Comparison of ENCODE assay signal across 8 cellular contexts in genomic region chr9:112174223-112174964, GRCh38. TPM values are rescaled to one million over a fixed set of nuclear protein-coding genes. Genes with fewer than 3 reads are reported as not detected.
DNase-seq lines count a peak whose midpoint lies in the region; ATAC-seq, FAIRE-seq and TF ChIP-seq lines count a peak whose summit lies in the region.

No MANE protein-coding gene starts in this region.

- peak overlapping the region; percentile 79 for H3K4me3 ChIP-seq in iPS-18c (ENCODE audit: insufficient read depth, low read depth, low read length)

- H3K9me3 ChIP-seq in KOPT-K1 (ENCODE audit: insufficient read depth, low read length, poor library complexity, severe bottlenecking) (no peaks in the 10 kb centered on the region), T-helper 17 cell (ENCODE audit: control insufficient read depth, low read length, poor library complexity, severe bottlenecking) (no peaks in the 10 kb centered on the region), iPS-18c (ENCODE audit: control insufficient read depth, insufficient read depth, low read length) (no peaks in the 10 kb centered on the region)

- peak overlapping the region; percentile 93 for H3K27ac Mint-ChIP-seq in T-helper 17 cell

- H3K4me1 Mint-ChIP-seq in T-helper 17 cell = peaks cover 51% of the 10 kb centered on the region

- H3K27ac ChIP-seq in KOPT-K1 (ENCODE audit: low read depth, low read length, poor library complexity, severe bottlenecking) = peak overlapping the region; percentile 59

- H3K36me3 Mint-ChIP-seq in T-helper 17 cell (ENCODE audit: low read depth) = no peaks in the 10 kb centered on the region

- H3K27me3 Mint-ChIP-seq in T-helper 17 cell = no peaks in the 10 kb centered on the region

- TF ChIP-seq CTCF in GM10266 (IDR thresholded peaks at IDR 0.05; ENCODE audit: control insufficient read depth, insufficient read depth, low read depth, missing control alignments) = no peak

- H3K4me3 Mint-ChIP-seq in T-helper 17 cell = peak overlapping the region; percentile 92

- peak; percentile 80 for ATAC-seq in T-helper 17 cell

- FAIRE-seq in H54 (lab: Jason Lieb, UNC) = peak; percentile 65

- no peaks in the 10 kb centered on the region for H3K36me3 ChIP-seq in KOPT-K1 (ENCODE audit: insufficient read depth, low read length)

- no peak for TF ChIP-seq POLR2A in H54 (IDR thresholded peaks at IDR 0.05; ENCODE audit: low read depth, low read length)

- peak; percentile 92 for DNase-seq in GM10266 (ENCODE audit: extremely low spot score)
- DNase-seq in H54 (ENCODE audit: insufficient read length, low spot score) = peak; percentile 77
- DNase-seq in T-helper 17 cell = peak; percentile 53 to 57 (median 57)
- DNase-seq in astrocyte of the hippocampus (ENCODE audit: low read depth, low spot score) = peak; percentile 72
- peak; percentile 85 for DNase-seq in stimulated activated CD4-positive, alpha-beta T cell treated with anti-CD3 and anti-CD28 coated beads, Interleukin-15, amount 100 ng/mL, for 24 hours
- DNase-seq in OCI-M2 (lab: John Stamatoyannopoulos, UW; ENCODE audit: unreplicated experiment) = no peak

RNA-seq across cellular contexts. Expression of gene SUSD1, which starts 0.7 kb away (rescaled TPM):
- 10 to 100 TPM; 11.8 to 23.7 TPM for total RNA-seq in T-helper 17 cell
